ENCODE assay signal across 8 cellular contexts in the genomic region with DNA sequence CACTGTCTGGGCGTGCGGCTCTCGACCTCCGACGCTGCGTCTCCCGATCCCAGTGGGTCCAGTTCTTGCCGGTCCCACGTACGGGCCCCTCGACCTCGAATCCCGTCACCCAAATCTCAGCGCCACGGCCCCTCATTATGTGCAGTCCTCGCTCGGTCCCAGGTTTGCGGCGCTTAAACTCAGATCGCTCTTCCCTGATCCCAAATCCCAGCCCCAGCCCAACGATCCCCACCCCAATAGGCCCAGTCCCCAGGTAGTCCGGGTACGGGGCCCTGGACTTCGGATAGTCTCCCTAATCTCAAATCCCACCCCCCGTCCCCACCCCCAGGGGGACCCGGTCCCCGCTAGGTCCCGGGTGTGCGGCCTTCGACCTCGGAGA.
A peak's percentile ranks its signal among the peaks of the same experiment; 100 is the strongest.
DNase-seq lines count a peak whose midpoint lies in the region; ATAC-seq and TF ChIP-seq lines count a peak whose summit lies in the region.

No MANE protein-coding gene starts in this region.

- H3K36me3 Mint-ChIP-seq in T-helper 1 cell treated with Interleukin-12 subunit alpha and Interleukin-12 subunit beta and Interleukin-4 antibody, amounts not matched to agents 30 μg/mL and 1 μg/mL, for 36 hours (ENCODE audit: low read depth), result peaks cover 25% of the 10 kb centered on the region

- H3K4me1 ChIP-seq in RWPE2 (ENCODE audit: insufficient read depth, poor library complexity, severe bottlenecking), result peaks cover 21% of the 10 kb centered on the region

- peak overlapping the region; percentile 99 for H3K27ac Mint-ChIP-seq in T-helper 1 cell treated with Interleukin-12 subunit alpha and Interleukin-12 subunit beta and Interleukin-4 antibody, amounts not matched to agents 30 μg/mL and 1 μg/mL, for 36 hours

- H3K9me3 Mint-ChIP-seq in T-helper 1 cell treated with Interleukin-12 subunit alpha and Interleukin-12 subunit beta and Interleukin-4 antibody, amounts not matched to agents 30 μg/mL and 1 μg/mL, for 36 hours, result no peaks in the 10 kb centered on the region

- no peaks in the 10 kb centered on the region for H3K27me3 ChIP-seq in RWPE2 (ENCODE audit: insufficient read depth, poor library complexity, severe bottlenecking)

- H3K9me3 ChIP-seq in RWPE2 (ENCODE audit: severe bottlenecking), result no peaks in the 10 kb centered on the region

- peaks cover 36% of the 10 kb centered on the region for H3K36me3 ChIP-seq in RWPE2 (ENCODE audit: low read depth)

- H3K4me3 ChIP-seq in RWPE2 (ENCODE audit: severe bottlenecking) (peak overlapping the region; percentile 46), fibroblast of mammary gland (ENCODE audit: control insufficient read depth, low read depth, low read length) (peak overlapping the region; percentile 85), skeletal muscle cell (ENCODE audit: low read depth, low read length) (peak overlapping the region; percentile 79)

- DNase-seq in T-helper 1 cell (no peak), RWPE2 (ENCODE audit: low spot score) (peak; percentile 64), fibroblast of mammary gland (ENCODE audit: low read depth) (no peak), skeletal muscle cell (ENCODE audit: low read depth) (no peak)
- DNase-seq in stimulated activated CD4-positive, alpha-beta T cell treated with anti-CD3 and anti-CD28 coated beads, Interleukin-2, amount 100 ng/mL, for 24 hours, result no peak

- H3K4me1 Mint-ChIP-seq in T-helper 1 cell treated with Interleukin-12 subunit alpha and Interleukin-12 subunit beta and Interleukin-4 antibody, amounts not matched to agents 30 μg/mL and 1 μg/mL, for 36 hours (ENCODE audit: low read depth), result peaks cover 22% of the 10 kb centered on the region

- H3K27me3 Mint-ChIP-seq in T-helper 1 cell treated with Interleukin-12 subunit alpha and Interleukin-12 subunit beta and Interleukin-4 antibody, amounts not matched to agents 30 μg/mL and 1 μg/mL, for 36 hours (ENCODE audit: low read depth), result no peaks in the 10 kb centered on the region

- H3K4me3 Mint-ChIP-seq in T-helper 1 cell treated with Interleukin-12 subunit alpha and Interleukin-12 subunit beta and Interleukin-4 antibody, amounts not matched to agents 30 μg/mL and 1 μg/mL, for 36 hours, result peak overlapping the region; percentile 99

- TF ChIP-seq CTCF in RWPE2 (IDR thresholded peaks at IDR 0.05; ENCODE audit: poor library complexity, severe bottlenecking) (peak; percentile 7), fibroblast of mammary gland (conservative IDR thresholded peaks at IDR 0.05; ENCODE audit: control insufficient read depth, insufficient read depth, low read depth, low read length) (no peak)

- H3K27ac ChIP-seq in RWPE2 (ENCODE audit: poor library complexity, severe bottlenecking), result peak overlapping the region; percentile 91

- ATAC-seq in RWPE2 (ENCODE audit: low read depth), result peak; percentile 1; the same call in 2 of the 3 replicates
- ATAC-seq in HG02798 (IDR thresholded peaks at IDR 0.05; ENCODE audit: poor library complexity, unreplicated experiment), result no peak
- ATAC-seq in GM21717 (IDR thresholded peaks at IDR 0.05; ENCODE audit: unreplicated experiment), result no peak
